ENCODE assay signal across 23 cellular contexts in genomic region chr1:71026093-71026492, GRCh38. TPM values are rescaled to one million over a fixed set of nuclear protein-coding genes. Genes with fewer than 3 reads are reported as not detected.
"Had no signal": no experiment of that assay in that cellular context is flagged by ENCODE, and none has a peak within 500 bp of the region (broad histone marks: within the 10 kb centered on the region; RNA-seq: fewer than 3 reads in every experiment).

No MANE protein-coding gene starts in this region.

- H3K4me2 ChIP-seq: smooth muscle cell had no signal

- DNase-seq: immature natural killer cell; kidney; left colon; left lung; lower lobe of right lung; mammary epithelial cell; mesenchymal stem cell; naive thymus-derived CD8-positive, alpha-beta T cell; ovary; right lobe of liver; stimulated activated CD4-positive, alpha-beta T cell treated with anti-CD3 and anti-CD28 coated beads, Interleukin-1b, Interleukin-23, amount 100 ng/mL, for 48 hours; stimulated activated CD4-positive, alpha-beta T cell treated with anti-CD3 and anti-CD28 coated beads, Interleukin-2, amount 100 ng/mL, for 48 hours; stimulated activated CD4-positive, alpha-beta T cell treated with anti-CD3 and anti-CD28 coated beads, Interleukin-4, amount 100 ng/mL, for 4 hours; stimulated activated CD8-positive, alpha-beta memory T cell treated with anti-CD3 and anti-CD28 coated beads, Interleukin-4, amount 100 ng/mL, for 48 hours; stimulated activated naive CD4-positive, alpha-beta T cell treated with Interleukin-2 at 50 U/mL for 16 hours; stimulated activated naive CD8-positive, alpha-beta T cell treated with anti-CD3 and anti-CD28 coated beads, Interleukin-15, amount 100 ng/mL, for 72 hours; substantia nigra; uterus had no signal

- ATAC-seq: left colon; left lung; lower lobe of right lung; naive thymus-derived CD8-positive, alpha-beta T cell; right lobe of liver; stimulated activated memory B cell treated with anti-CD40 and anti-IgM and Interleukin-4, amounts not matched to agents 10 μg/mL and 1 μg/mL and 100 μg/mL, for 72 hours; stimulated activated naive CD8-positive, alpha-beta T cell treated with anti-CD3 and anti-CD28 coated beads, Interleukin-15, amount 100 ng/mL, for 72 hours had no signal

- H3K4me1 ChIP-seq: left lung, lower lobe of right lung, right atrium auricular region, right lobe of liver, tibial nerve, uterus had no signal

- H3K36me3 ChIP-seq: left lung, lower lobe of right lung, ovary, right atrium auricular region, right lobe of liver, tibial nerve, uterus had no signal

- H3K4me3 ChIP-seq: left lung, lower lobe of right lung, ovary, right atrium auricular region, right lobe of liver, smooth muscle cell, tibial nerve, uterus had no signal

- H3K9me3 ChIP-seq: left lung, lower lobe of right lung, ovary, right atrium auricular region, right lobe of liver, tibial nerve, uterus had no signal

- FAIRE-seq: islet of Langerhans, kidney had no signal

- H3K27me3 ChIP-seq: left lung, ovary, right atrium auricular region, right lobe of liver, tibial nerve, uterus had no signal

- H3K27ac ChIP-seq: left lung, lower lobe of right lung, ovary, right atrium auricular region, right lobe of liver, tibial nerve had no signal

RNA-seq across cellular contexts. Expression of gene PTGER3, which starts 21.5 kb away (rescaled TPM):
- total RNA-seq: mammary epithelial cell had no signal
- polyA plus RNA-seq: immature natural killer cell; mammary epithelial cell; naive thymus-derived CD8-positive, alpha-beta T cell had no signal
